8 cellular contexts compared by ENCODE assay signal in the genomic region with DNA sequence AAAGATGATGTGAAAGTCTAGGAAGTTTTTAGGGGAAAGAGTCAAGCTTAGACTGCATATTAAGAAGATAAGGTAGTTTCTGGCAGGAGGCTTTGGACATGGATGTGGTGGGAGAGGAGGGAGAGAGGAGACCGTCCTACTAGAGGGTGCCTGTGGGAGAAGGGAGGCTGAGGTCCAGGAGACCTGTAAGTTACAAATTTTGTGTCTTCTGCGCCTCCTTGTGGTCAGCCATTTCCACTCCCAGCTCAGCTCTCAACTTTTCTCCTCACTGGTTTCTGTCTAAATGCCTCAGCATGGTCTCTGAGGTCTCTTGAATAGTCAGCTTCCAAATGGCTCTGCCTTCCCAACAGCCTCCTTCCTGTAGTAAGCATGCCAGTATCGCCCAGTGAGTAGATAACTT.
DNase-seq lines count a peak whose midpoint lies in the region; ATAC-seq and TF ChIP-seq lines count a peak whose summit lies in the region.

No MANE protein-coding gene starts in this region.

- H3K4me3 ChIP-seq in AG04449 (ENCODE audit: low read depth, low read length), result no peak overlapping the region
- no peak overlapping the region for H3K4me3 ChIP-seq in GM06990 (replicated peaks; ENCODE audit: low read depth, low read length)
- H3K4me3 ChIP-seq in body of pancreas, result no peak overlapping the region
- no peak overlapping the region for H3K4me3 ChIP-seq in left lung

- no peaks in the 10 kb centered on the region for H3K4me1 ChIP-seq in body of pancreas
- no peaks in the 10 kb centered on the region for H3K4me1 ChIP-seq in left lung

- H3K36me3 ChIP-seq in GM06990 (ENCODE audit: control insufficient read depth, insufficient read depth, low read length), result no peaks in the 10 kb centered on the region
- H3K36me3 ChIP-seq in body of pancreas (replicated peaks in 1 of 2; ENCODE audit: insufficient read depth in 1 of 2, low read depth in 2 of 2), result no peaks in the 10 kb centered on the region
- no peaks in the 10 kb centered on the region for H3K36me3 ChIP-seq in left lung

- 26 to 46% methylated on average over 3 of the region's 3 CpGs for WGBS in body of pancreas, 2 donors

- no peak for TF ChIP-seq POLR2A in body of pancreas (IDR thresholded peaks at IDR 0.05)

- intact Hi-C loops in body of pancreas (cut with DNase I), result no loop called here
- intact Hi-C loops in left lung (cut with DNase I), result no loop called here

- H3K27ac ChIP-seq in body of pancreas (no peak overlapping the region), left lung (no peak overlapping the region)

- TF ChIP-seq CTCF in AG04449 (IDR thresholded peaks at IDR 0.05; ENCODE audit: insufficient read depth, low read length, missing control alignments) (peak; percentile 69), GM06990 (IDR thresholded peaks at IDR 0.05; ENCODE audit: insufficient read depth, low read length, poor library complexity, severe bottlenecking) (peak; percentile 76), body of pancreas (IDR thresholded peaks at IDR 0.05) (peak in 6 of 7 experiments; percentile 38 to 57 (median 46)), left lung (IDR thresholded peaks at IDR 0.05) (peak; percentile 17 to 43)

- CTCF ChIA-PET in AG04449 (lab: Yijun Ruan, JAX), result interaction anchor here (0.7 to 3.3 kb wide), 15 partner anchors 9 to 1499 kb away, joined by 3 to 26 read pairs (median 3); no protein-coding TSS in a partner anchor

- H3K9me3 ChIP-seq in body of pancreas (no peaks in the 10 kb centered on the region), left lung (no peaks in the 10 kb centered on the region)

- peak; percentile 40 for ATAC-seq in body of pancreas
- ATAC-seq in left lung, result peak; percentile 74
- ATAC-seq in GM18858 (IDR thresholded peaks at IDR 0.05; ENCODE audit: unreplicated experiment), result no peak

- DNase-seq in AG04449 (ENCODE audit: low read depth, low spot score) (no peak), GM06990 (ENCODE audit: extremely low read depth, insufficient read length) (peak; percentile 3), NCI-H82 (lab: John Stamatoyannopoulos, UW) (peak; percentile 82), body of pancreas (peak; percentile 46 to 62 (median 57)), left lung (no peak), middle frontal gyrus (ENCODE audit: extremely low spot score, low spot score) (no peak), C1 segment of cervical spinal cord (lab: John Stamatoyannopoulos, UW) (no peak)

- H3K27me3 ChIP-seq in GM06990 (replicated peaks; ENCODE audit: control insufficient read depth, insufficient read depth, low read length) (no peaks in the 10 kb centered on the region; the same call in 1 of the 2 replicates), body of pancreas (no peaks in the 10 kb centered on the region), left lung (no peaks in the 10 kb centered on the region)

- POLR2A ChIA-PET in AG04449 (lab: Yijun Ruan, JAX), result no interaction called here

Comparison
In these comparisons a context has a peak if more than half of its experiments do, and no peak if none do; other contexts are left out.
1. DNase-seq: peak in GM06990 (single experiment), NCI-H82 (single experiment) and body of pancreas (4 of 4); none in AG04449 (single experiment), left lung (0 of 2), middle frontal gyrus (single experiment) and C1 segment of cervical spinal cord (0 of 14).
2. Peak in every context shown above with its lines, with median percentiles within 50 percentile points of each other: CTCF ChIP-seq.